Comparison of ENCODE assay signal across 15 cellular contexts in the genomic region with DNA sequence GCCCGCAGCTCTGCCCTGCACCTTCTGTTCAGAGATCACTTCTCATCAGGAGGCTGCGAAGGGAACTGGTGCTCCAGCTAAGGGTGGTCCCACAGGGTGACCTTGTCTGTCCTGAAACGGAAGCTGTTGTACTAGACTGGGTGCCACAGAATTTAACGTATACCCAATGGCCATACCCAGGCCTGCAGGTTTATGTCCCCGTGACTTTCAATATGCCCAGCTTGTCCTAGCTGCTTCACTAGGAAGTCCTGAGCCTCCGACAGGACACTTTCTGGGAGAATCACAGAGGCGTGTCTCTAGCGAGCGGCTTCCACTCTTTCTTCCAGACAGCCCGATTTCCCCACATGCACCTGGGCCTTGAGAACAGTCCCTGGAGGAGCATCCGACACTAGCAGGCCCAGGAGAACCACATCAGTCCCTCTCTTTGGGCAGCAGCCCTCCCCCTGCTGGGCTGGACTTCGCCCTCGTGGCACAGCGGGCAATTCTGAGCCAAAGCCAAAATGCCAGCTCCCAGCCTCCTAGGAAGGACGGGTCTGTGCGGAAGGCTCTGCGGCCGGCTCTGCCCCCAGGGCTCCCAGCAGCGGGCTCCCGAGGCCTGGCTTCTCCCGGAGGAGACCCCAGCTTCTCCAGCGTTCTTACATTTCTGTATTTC.
DNase-seq lines count a peak whose midpoint lies in the region; ATAC-seq and TF ChIP-seq lines count a peak whose summit lies in the region.
"Had no signal": no experiment of that assay in that cellular context is flagged by ENCODE, and none has a peak within 500 bp of the region (broad histone marks: within the 10 kb centered on the region; RNA-seq: fewer than 3 reads in every experiment).

No MANE protein-coding gene starts in this region.

- H3K9me3 Mint-ChIP-seq in WTC11 = peaks cover 22% of the 10 kb centered on the region
- peaks cover 15% of the 10 kb centered on the region for H3K9me3 Mint-ChIP-seq in activated naive CD8-positive, alpha-beta T cell treated with anti-CD3 and anti-CD28 coated beads, Interleukin-2, amount 50 U/mL, for 24 hours

- H3K27me3 Mint-ChIP-seq in WTC11 (ENCODE audit: low read depth) = peaks cover 8% of the 10 kb centered on the region; the same call in 1 of the 2 replicates
- H3K27me3 Mint-ChIP-seq in activated naive CD8-positive, alpha-beta T cell treated with anti-CD3 and anti-CD28 coated beads, Interleukin-2, amount 50 U/mL, for 24 hours = peaks cover 10% of the 10 kb centered on the region
- H3K27me3 Mint-ChIP-seq: activated naive CD8-positive, alpha-beta T cell treated with anti-CD3 and anti-CD28 coated beads, Interleukin-2, amount 10 ng/mL, durations not matched to agents 7 days and 5 days had no signal

- peaks cover 7% of the 10 kb centered on the region; the same call in 1 of the 2 replicates for H3K4me1 Mint-ChIP-seq in WTC11
- H3K4me1 Mint-ChIP-seq in activated naive CD8-positive, alpha-beta T cell treated with anti-CD3 and anti-CD28 coated beads, Interleukin-2, amount 50 U/mL, for 24 hours = peaks cover 4% of the 10 kb centered on the region
- H3K4me1 Mint-ChIP-seq: activated naive CD8-positive, alpha-beta T cell treated with anti-CD3 and anti-CD28 coated beads, Interleukin-2, amount 10 ng/mL, durations not matched to agents 7 days and 5 days; endodermal cell had no signal

- CTCF ChIA-PET in WTC11 (lab: Charles Lee) = interaction anchor here (0.6 to 2.7 kb wide), 33 partner anchors 8 to 1075 kb away, joined by 3 to 20 read pairs (median 6); a partner anchor contains a TSS

- no peak overlapping the region for H3K4me3 ChIP-seq in tibial artery
- H3K4me3 ChIP-seq in thyroid gland (replicated peaks in 1 of 3) = no peak overlapping the region

- H3K27ac ChIP-seq in tibial artery (peak overlapping the region; percentile 65 to 72), thyroid gland (no peak overlapping the region)
- H3K27ac ChIP-seq: upper lobe of right lung had no signal

- H3K27me3 ChIP-seq in tibial artery = no peaks in the 10 kb centered on the region
- H3K27me3 ChIP-seq in thyroid gland = no peaks in the 10 kb centered on the region
- H3K27me3 ChIP-seq: upper lobe of right lung had no signal

- peaks cover 0 to 10% (median 4%) of the 10 kb centered on the region in 3 donors for H3K9me3 ChIP-seq in tibial artery
- no peaks in the 10 kb centered on the region for H3K9me3 ChIP-seq in thyroid gland
- H3K9me3 ChIP-seq: upper lobe of right lung had no signal

- TF ChIP-seq CTCF in WTC11 (IDR thresholded peaks at IDR 0.05) (no peak), tibial artery (IDR thresholded peaks at IDR 0.05) (no peak), thyroid gland (IDR thresholded peaks at IDR 0.05) (no peak)

- 79 to 88% methylated on average over 14 to 20 of the region's 22 CpGs for WGBS in thyroid gland, 2 donors

- DNase-seq in cardiac septum (ENCODE audit: low spot score) (peak; percentile 33), left ventricle myocardium superior (no peak), WTC11 (ENCODE audit: low spot score) (no peak), left lobe of liver (ENCODE audit: low spot score) (peak; percentile 87), tibial artery (peak; percentile 14 to 67), thyroid gland (no peak), activated gamma-delta T cell treated with Interleukin-2 at 50 U/mL for 16 hours (no peak)
- no peak for DNase-seq in activated naive CD8-positive, alpha-beta T cell treated with anti-CD3 and anti-CD28 coated beads, Interleukin-2, amount 50 U/mL, for 24 hours
- DNase-seq: KG1, SHP77 treated with DMSO at 0.1 percent for 48 hours had no signal

- no peaks in the 10 kb centered on the region; the same call in 1 of the 2 replicates for H3K36me3 Mint-ChIP-seq in WTC11
- H3K36me3 Mint-ChIP-seq in activated naive CD8-positive, alpha-beta T cell treated with anti-CD3 and anti-CD28 coated beads, Interleukin-2, amount 50 U/mL, for 24 hours (ENCODE audit: low read depth) = peaks cover 2% of the 10 kb centered on the region

- intact Hi-C loops in cardiac septum (cut with DNase I) (loop anchor here (2.0 to 10.0 kb wide), 3 partner anchors 66 to 332 kb away; a partner anchor contains a TSS), left ventricle myocardium superior (cut with micrococcal nuclease) (loop anchor here (5.0 kb wide), 1 partner anchor 205 kb away; a partner anchor contains a TSS), tibial artery (cut with DNase I; ENCODE audit: low total_unique reads) (loop anchor here (2.0 to 10.0 kb wide), 3 partner anchors 115 to 332 kb away; a partner anchor contains a TSS), thyroid gland (cut with DNase I) (loop anchor here (2.0 to 10.0 kb wide), 2 partner anchors 206 to 332 kb away; a partner anchor contains a TSS)

- H3K4me1 ChIP-seq in tibial artery (peaks cover 0 to 46% (median 30%) of the 10 kb centered on the region in 4 donors), thyroid gland (peaks cover 3 to 19% of the 10 kb centered on the region in 2 donors)

- TF ChIP-seq POLR2A in thyroid gland (IDR thresholded peaks at IDR 0.05) = no peak

- 0 out of 2 replicates have a peak overlapping the region, but pooled peaks have one; percentile 22 for H3K4me3 Mint-ChIP-seq in WTC11
- H3K4me3 Mint-ChIP-seq in activated naive CD8-positive, alpha-beta T cell treated with anti-CD3 and anti-CD28 coated beads, Interleukin-2, amount 50 U/mL, for 24 hours = no peak overlapping the region
- H3K4me3 Mint-ChIP-seq: activated naive CD8-positive, alpha-beta T cell treated with anti-CD3 and anti-CD28 coated beads, Interleukin-2, amount 10 ng/mL, durations not matched to agents 7 days and 5 days; endodermal cell; memory B cell; T-helper 1 cell treated with Interleukin-12 subunit alpha and Interleukin-12 subunit beta and Interleukin-4 antibody, amounts not matched to agents 30 μg/mL and 1 μg/mL, for 36 hours had no signal

- no peak for ATAC-seq in left ventricle myocardium superior
- ATAC-seq in WTC11 = peak; percentile 1
- peak; percentile 57 for ATAC-seq in left lobe of liver
- no peak for ATAC-seq in activated naive CD8-positive, alpha-beta T cell treated with anti-CD3 and anti-CD28 coated beads, Interleukin-2, amount 50 U/mL, for 24 hours

- no peak overlapping the region for H3K27ac Mint-ChIP-seq in WTC11
- no peak overlapping the region for H3K27ac Mint-ChIP-seq in activated naive CD8-positive, alpha-beta T cell treated with anti-CD3 and anti-CD28 coated beads, Interleukin-2, amount 50 U/mL, for 24 hours
- H3K27ac Mint-ChIP-seq: activated naive CD8-positive, alpha-beta T cell treated with anti-CD3 and anti-CD28 coated beads, Interleukin-2, amount 10 ng/mL, durations not matched to agents 7 days and 5 days; endodermal cell; memory B cell; T-helper 1 cell treated with Interleukin-12 subunit alpha and Interleukin-12 subunit beta and Interleukin-4 antibody, amounts not matched to agents 30 μg/mL and 1 μg/mL, for 36 hours had no signal

- H3K36me3 ChIP-seq in tibial artery (no peaks in the 10 kb centered on the region), thyroid gland (no peaks in the 10 kb centered on the region)
- H3K36me3 ChIP-seq: upper lobe of right lung had no signal

- POLR2A ChIA-PET in WTC11 (lab: Charles Lee) = interaction anchor here (0.6 kb wide), 1 partner anchor 864 kb away, joined by 3 read pairs; no protein-coding TSS in a partner anchor

TF ChIP-seq in WTC11, 78 proteins besides CTCF, POLR2A, EP300 and RAD21:
- TF ChIP-seq NR1H2 (CRISPR knock-in tag; IDR thresholded peaks at IDR 0.05) = no peak
- TF ChIP-seq, protein P1, sequence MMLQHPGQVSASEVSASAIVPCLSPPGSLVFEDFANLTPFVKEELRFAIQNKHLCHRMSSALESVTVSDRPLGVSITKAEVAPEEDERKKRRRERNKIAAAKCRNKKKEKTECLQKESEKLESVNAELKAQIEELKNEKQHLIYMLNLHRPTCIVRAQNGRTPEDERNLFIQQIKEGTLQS (CRISPR knock-in tag; conservative IDR thresholded peaks at IDR 0.05) = no peak
- TF ChIP-seq ZNF396 (CRISPR knock-in tag; IDR thresholded peaks at IDR 0.05; ENCODE audit: borderline replicate concordance) = no peak
- TF ChIP-seq, protein P2, sequence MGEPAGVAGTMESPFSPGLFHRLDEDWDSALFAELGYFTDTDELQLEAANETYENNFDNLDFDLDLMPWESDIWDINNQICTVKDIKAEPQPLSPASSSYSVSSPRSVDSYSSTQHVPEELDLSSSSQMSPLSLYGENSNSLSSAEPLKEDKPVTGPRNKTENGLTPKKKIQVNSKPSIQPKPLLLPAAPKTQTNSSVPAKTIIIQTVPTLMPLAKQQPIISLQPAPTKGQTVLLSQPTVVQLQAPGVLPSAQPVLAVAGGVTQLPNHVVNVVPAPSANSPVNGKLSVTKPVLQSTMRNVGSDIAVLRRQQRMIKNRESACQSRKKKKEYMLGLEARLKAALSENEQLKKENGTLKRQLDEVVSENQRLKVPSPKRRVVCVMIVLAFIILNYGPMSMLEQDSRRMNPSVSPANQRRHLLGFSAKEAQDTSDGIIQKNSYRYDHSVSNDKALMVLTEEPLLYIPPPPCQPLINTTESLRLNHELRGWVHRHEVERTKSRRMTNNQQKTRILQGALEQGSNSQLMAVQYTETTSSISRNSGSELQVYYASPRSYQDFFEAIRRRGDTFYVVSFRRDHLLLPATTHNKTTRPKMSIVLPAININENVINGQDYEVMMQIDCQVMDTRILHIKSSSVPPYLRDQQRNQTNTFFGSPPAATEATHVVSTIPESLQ (CRISPR knock-in tag; IDR thresholded peaks at IDR 0.05) = no peak
- TF ChIP-seq JAZF1 (CRISPR knock-in tag; IDR thresholded peaks at IDR 0.05) = no peak
- no peak for TF ChIP-seq EMX1 (CRISPR knock-in tag; IDR thresholded peaks at IDR 0.05)

Comparison
In these comparisons a context has a peak if more than half of its experiments do, and no peak if none do; other contexts are left out.
1. DNase-seq: peak in cardiac septum (single experiment), left lobe of liver (single experiment) and tibial artery (2 of 2); none in left ventricle myocardium superior (single experiment), WTC11 (single experiment), thyroid gland (0 of 2), activated gamma-delta T cell treated with Interleukin-2 at 50 U/mL for 16 hours (single experiment) and activated naive CD8-positive, alpha-beta T cell treated with anti-CD3 and anti-CD28 coated beads, Interleukin-2, amount 50 U/mL, for 24 hours (single experiment).
2. ATAC-seq: peak in WTC11 (single experiment) and left lobe of liver (single experiment); none in left ventricle myocardium superior (single experiment) and activated naive CD8-positive, alpha-beta T cell treated with anti-CD3 and anti-CD28 coated beads, Interleukin-2, amount 50 U/mL, for 24 hours (single experiment).
3. H3K27ac ChIP-seq: peak in tibial artery (2 of 2); none in thyroid gland (0 of 3).